In genomic region chr5:159098285-159099048, GRCh38 we compare ENCODE assay signal across 1 cellular context.
TF ChIP-seq lines count a peak whose summit lies in the region.

No MANE protein-coding gene starts in this region.

TF ChIP-seq in K562, 482 proteins besides CTCF, POLR2A, EP300 and RAD21 (continued from another document and continues in another):
- TF ChIP-seq, protein P1, sequence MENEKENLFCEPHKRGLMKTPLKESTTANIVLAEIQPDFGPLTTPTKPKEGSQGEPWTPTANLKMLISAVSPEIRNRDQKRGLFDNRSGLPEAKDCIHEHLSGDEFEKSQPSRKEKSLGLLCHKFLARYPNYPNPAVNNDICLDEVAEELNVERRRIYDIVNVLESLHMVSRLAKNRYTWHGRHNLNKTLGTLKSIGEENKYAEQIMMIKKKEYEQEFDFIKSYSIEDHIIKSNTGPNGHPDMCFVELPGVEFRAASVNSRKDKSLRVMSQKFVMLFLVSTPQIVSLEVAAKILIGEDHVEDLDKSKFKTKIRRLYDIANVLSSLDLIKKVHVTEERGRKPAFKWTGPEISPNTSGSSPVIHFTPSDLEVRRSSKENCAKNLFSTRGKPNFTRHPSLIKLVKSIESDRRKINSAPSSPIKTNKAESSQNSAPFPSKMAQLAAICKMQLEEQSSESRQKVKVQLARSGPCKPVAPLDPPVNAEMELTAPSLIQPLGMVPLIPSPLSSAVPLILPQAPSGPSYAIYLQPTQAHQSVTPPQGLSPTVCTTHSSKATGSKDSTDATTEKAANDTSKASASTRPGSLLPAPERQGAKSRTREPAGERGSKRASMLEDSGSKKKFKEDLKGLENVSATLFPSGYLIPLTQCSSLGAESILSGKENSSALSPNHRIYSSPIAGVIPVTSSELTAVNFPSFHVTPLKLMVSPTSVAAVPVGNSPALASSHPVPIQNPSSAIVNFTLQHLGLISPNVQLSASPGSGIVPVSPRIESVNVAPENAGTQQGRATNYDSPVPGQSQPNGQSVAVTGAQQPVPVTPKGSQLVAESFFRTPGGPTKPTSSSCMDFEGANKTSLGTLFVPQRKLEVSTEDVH (IDR thresholded peaks at IDR 0.05; ENCODE audit: low read depth, partially characterized antibody): no peak
- TF ChIP-seq POLR3A (IDR thresholded peaks at IDR 0.05; ENCODE audit: borderline replicate concordance, extremely low read depth, insufficient read depth, insufficient read length) (no peak), BRCA1 (IDR thresholded peaks at IDR 0.05) (no peak), BRCA1 (CRISPR knock-in tag; IDR thresholded peaks at IDR 0.05) (no peak), SMAD1 (IDR thresholded peaks at IDR 0.05; ENCODE audit: low read depth, low read length, partially characterized antibody) (no peak), CGGBP1 (CRISPR knock-in tag; IDR thresholded peaks at IDR 0.05) (no peak), MIER1 (IDR thresholded peaks at IDR 0.05; ENCODE audit: low read depth) (peak; percentile 84), BRD4 (IDR thresholded peaks at IDR 0.05) (no peak), FOXK2 (conservative IDR thresholded peaks at IDR 0.05 in 1 of 2, IDR thresholded peaks at IDR 0.05 in 1 of 2; ENCODE audit: low read depth in 2 of 2) (peak in 1 of 2 experiments; percentile 18; a peak in 1 of 4 replicates), SRSF9 (IDR thresholded peaks at IDR 0.05; ENCODE audit: borderline replicate concordance, low read depth, low read length) (no peak), FUS (optimal IDR thresholded peaks at IDR 0.05; ENCODE audit: low read depth, low read length) (no peak), MXD1 (CRISPR knock-in tag; IDR thresholded peaks at IDR 0.05; ENCODE audit: borderline replicate concordance, poor library complexity, severe bottlenecking) (no peak), CTCFL (IDR thresholded peaks at IDR 0.05; ENCODE audit: borderline replicate concordance, insufficient read depth, low read depth, low read length, poor library complexity, severe bottlenecking) (no peak), ZNF551 (CRISPR knock-in tag; IDR thresholded peaks at IDR 0.05) (no peak), MAFG (tag; conservative IDR thresholded peaks at IDR 0.05) (no peak), HMGN3 (IDR thresholded peaks at IDR 0.05; ENCODE audit: borderline replicate concordance, extremely low read depth, insufficient read length, low read depth, low read length) (no peak), CCNT2 (IDR thresholded peaks at IDR 0.05; ENCODE audit: borderline replicate concordance, extremely low read depth, insufficient read length, low read depth, low read length) (no peak), TCF3 (CRISPR knock-in tag; IDR thresholded peaks at IDR 0.05) (no peak), NFIC (IDR thresholded peaks at IDR 0.05) (peak; percentile 8; the same call in 1 of the 2 replicates), MTF1 (CRISPR knock-in tag; IDR thresholded peaks at IDR 0.05; ENCODE audit: borderline replicate concordance) (no peak), DPF2 (IDR thresholded peaks at IDR 0.05) (peak; percentile 41; the same call in 1 of the 2 replicates), HLTF (IDR thresholded peaks at IDR 0.05) (0 out of 2 replicates have a peak, but pooled peaks have one; percentile 48), TAF1 (IDR thresholded peaks at IDR 0.05; ENCODE audit: control insufficient read depth, extremely low read depth, insufficient read depth, low read length, severe bottlenecking) (no peak), ZNF324 (CRISPR knock-in tag; IDR thresholded peaks at IDR 0.05) (no peak), MCM3 (IDR thresholded peaks at IDR 0.05) (no peak), ZNF384 (IDR thresholded peaks at IDR 0.05; ENCODE audit: low read depth, low read length) (no peak), FOXO4 (CRISPR knock-in tag; IDR thresholded peaks at IDR 0.05) (no peak), KDM5B (IDR thresholded peaks at IDR 0.05; ENCODE audit: insufficient replicate concordance, low read depth, low read length) (no peak), POLR2AphosphoS5 (IDR thresholded peaks at IDR 0.05; ENCODE audit: control insufficient read depth, insufficient read depth, low read depth, low read length) (no peak), TBP (optimal IDR thresholded peaks at IDR 0.05; ENCODE audit: low read depth, low read length) (no peak), ZNF24 (IDR thresholded peaks at IDR 0.05) (no peak), SIN3A (IDR thresholded peaks at IDR 0.05; ENCODE audit: borderline replicate concordance in 2 of 2, control insufficient read depth in 1 of 2, low read depth in 2 of 2, low read length in 2 of 2) (no peak), U2AF1 (optimal IDR thresholded peaks at IDR 0.05; ENCODE audit: low read depth, low read length) (no peak), MITF (IDR thresholded peaks at IDR 0.05) (no peak), ZNF407 (IDR thresholded peaks at IDR 0.05; ENCODE audit: low read depth) (0 out of 2 replicates have a peak, but pooled peaks have one; percentile 30)
- TF ChIP-seq, protein P2, sequence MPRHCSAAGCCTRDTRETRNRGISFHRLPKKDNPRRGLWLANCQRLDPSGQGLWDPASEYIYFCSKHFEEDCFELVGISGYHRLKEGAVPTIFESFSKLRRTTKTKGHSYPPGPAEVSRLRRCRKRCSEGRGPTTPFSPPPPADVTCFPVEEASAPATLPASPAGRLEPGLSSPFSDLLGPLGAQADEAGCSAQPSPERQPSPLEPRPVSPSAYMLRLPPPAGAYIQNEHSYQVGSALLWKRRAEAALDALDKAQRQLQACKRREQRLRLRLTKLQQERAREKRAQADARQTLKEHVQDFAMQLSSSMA (CRISPR knock-in tag; IDR thresholded peaks at IDR 0.05): no peak
- TF ChIP-seq, protein P3, sequence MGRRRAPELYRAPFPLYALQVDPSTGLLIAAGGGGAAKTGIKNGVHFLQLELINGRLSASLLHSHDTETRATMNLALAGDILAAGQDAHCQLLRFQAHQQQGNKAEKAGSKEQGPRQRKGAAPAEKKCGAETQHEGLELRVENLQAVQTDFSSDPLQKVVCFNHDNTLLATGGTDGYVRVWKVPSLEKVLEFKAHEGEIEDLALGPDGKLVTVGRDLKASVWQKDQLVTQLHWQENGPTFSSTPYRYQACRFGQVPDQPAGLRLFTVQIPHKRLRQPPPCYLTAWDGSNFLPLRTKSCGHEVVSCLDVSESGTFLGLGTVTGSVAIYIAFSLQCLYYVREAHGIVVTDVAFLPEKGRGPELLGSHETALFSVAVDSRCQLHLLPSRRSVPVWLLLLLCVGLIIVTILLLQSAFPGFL (CRISPR knock-in tag; IDR thresholded peaks at IDR 0.05): no peak
